12 cellular contexts compared by ENCODE assay signal in genomic region chr1:184513966-184514365, GRCh38.
DNase-seq lines count a peak whose midpoint lies in the region; FAIRE-seq and TF ChIP-seq lines count a peak whose summit lies in the region.
"Had no signal": no experiment of that assay in that cellular context is flagged by ENCODE, and none has a peak within 500 bp of the region (broad histone marks: within the 10 kb centered on the region; RNA-seq: fewer than 3 reads in every experiment).

No MANE protein-coding gene starts in this region.

- TF ChIP-seq POLR2A in vagina (IDR thresholded peaks at IDR 0.05) (no peak), tibial nerve (IDR thresholded peaks at IDR 0.05) (no peak)

- H3K36me3 ChIP-seq in MG63 (no peaks in the 10 kb centered on the region; the same call in 1 of the 2 replicates), keratinocyte (ENCODE audit: control insufficient read depth in 2 of 2, extremely low read depth in 1 of 2, insufficient read depth in 2 of 2, low read length in 2 of 2) (no peaks in the 10 kb centered on the region), vagina (no peaks in the 10 kb centered on the region), tibial nerve (peaks cover 0 to 17% (median 0%) of the 10 kb centered on the region in 3 donors)

- WGBS in tibial nerve, 2 donors, result 82 to 88% methylated on average over 4 of the region's 4 CpGs

- TF ChIP-seq CTCF in choroid plexus epithelial cell (conservative IDR thresholded peaks at IDR 0.05; ENCODE audit: low read depth, low read length) (no peak), keratinocyte (optimal IDR thresholded peaks at IDR 0.05 in 1 of 3, IDR thresholded peaks at IDR 0.05 in 1 of 3, conservative IDR thresholded peaks at IDR 0.05 in 1 of 3; ENCODE audit: extremely low read depth in 1 of 3, insufficient read depth in 2 of 3, low read length in 3 of 3) (no peak), vagina (IDR thresholded peaks at IDR 0.05) (no peak), tibial nerve (IDR thresholded peaks at IDR 0.05) (no peak)

- FAIRE-seq in keratinocyte (lab: Jason Lieb, UNC), result peak; percentile 87
- FAIRE-seq: endothelial cell of umbilical vein had no signal

- H3K27me3 ChIP-seq in MG63 (no peaks in the 10 kb centered on the region), keratinocyte (ENCODE audit: control insufficient read depth, extremely low read depth, insufficient read depth, low read length) (no peaks in the 10 kb centered on the region), vagina (no peaks in the 10 kb centered on the region), tibial nerve (no peaks in the 10 kb centered on the region)

- dilution Hi-C loops in keratinocyte (cut with MboI; ENCODE audit: extremely low pct_ligation_motif_present, low sequenced_read_pairs), result no loop called here

- H3K9ac ChIP-seq in keratinocyte (ENCODE audit: control insufficient read depth, extremely low read depth, insufficient read depth, low read length), result no peak overlapping the region

- DNase-seq in MG63 (peak; percentile 82), choroid plexus epithelial cell (ENCODE audit: low read depth) (peak; percentile 47), keratinocyte (ENCODE audit: low read depth, low spot score) (no peak), vagina (ENCODE audit: extremely low spot score in 2 of 2) (no peak), mucosa of gallbladder (ENCODE audit: low spot score) (no peak), tibial nerve (ENCODE audit: low spot score in 2 of 2) (no peak), AML-193 (lab: John Stamatoyannopoulos, UW) (no peak)
- DNase-seq: activated T-cell treated with anti-CD3 and anti-CD28 coated beads for 4 hours; Caco-2; stimulated activated CD4-positive, alpha-beta T cell treated with anti-CD3 and anti-CD28 coated beads, Interleukin-2, amount 100 ng/mL, for 24 hours; stimulated activated naive CD4-positive, alpha-beta T cell treated with Interleukin-2 at 50 U/mL for 16 hours had no signal

- TF ChIP-seq EP300 in tibial nerve (IDR thresholded peaks at IDR 0.05), result no peak

- H3K4me1 ChIP-seq in keratinocyte (ENCODE audit: control insufficient read depth, extremely low read depth, insufficient read depth, low read length), result peaks cover 14% of the 10 kb centered on the region
- peaks cover 21% of the 10 kb centered on the region for H3K4me1 ChIP-seq in vagina
- peaks cover 0 to 16% (median 0%) of the 10 kb centered on the region in 4 donors for H3K4me1 ChIP-seq in tibial nerve
- H3K4me1 ChIP-seq: Caco-2 had no signal

- H3K4me3 ChIP-seq in MG63 (no peak overlapping the region), choroid plexus epithelial cell (ENCODE audit: low read depth, low read length) (no peak overlapping the region), keratinocyte (ENCODE audit: control insufficient read depth in 2 of 3, extremely low read depth in 1 of 3, insufficient read depth in 2 of 3, low read depth in 1 of 3, low read length in 3 of 3) (no peak overlapping the region), vagina (no peak overlapping the region), tibial nerve (no peak overlapping the region)

- H3K27ac ChIP-seq in keratinocyte (ENCODE audit: control insufficient read depth, insufficient read depth, low read length), result peak overlapping the region; percentile 41
- peak overlapping the region; percentile 65 for H3K27ac ChIP-seq in vagina
- no peak overlapping the region for H3K27ac ChIP-seq in tibial nerve

- H4K20me1 ChIP-seq in keratinocyte (ENCODE audit: control insufficient read depth, extremely low read depth, insufficient read depth, low read length), result no peaks in the 10 kb centered on the region

- no peaks in the 10 kb centered on the region for H3K9me1 ChIP-seq in keratinocyte (ENCODE audit: control insufficient read depth, extremely low read depth, insufficient read depth, low read length)

- intact Hi-C loops in vagina (cut with DNase I), result no loop called here

- no peaks in the 10 kb centered on the region for H3K79me2 ChIP-seq in keratinocyte (ENCODE audit: control insufficient read depth, insufficient read depth, low read length)

- no peak overlapping the region for H2AFZ ChIP-seq in keratinocyte (ENCODE audit: control insufficient read depth, low read length)

- no peaks in the 10 kb centered on the region for H3K9me3 ChIP-seq in MG63
- no peaks in the 10 kb centered on the region for H3K9me3 ChIP-seq in keratinocyte (ENCODE audit: control insufficient read depth, low read depth, low read length)
- no peaks in the 10 kb centered on the region for H3K9me3 ChIP-seq in vagina
- no peaks in the 10 kb centered on the region for H3K9me3 ChIP-seq in tibial nerve
- H3K9me3 ChIP-seq: Caco-2 had no signal

- peak overlapping the region; percentile 27 for H3K4me2 ChIP-seq in keratinocyte (ENCODE audit: control insufficient read depth, extremely low read depth, insufficient read depth, low read depth, low read length)

Comparison
In these comparisons a context has a peak if more than half of its experiments do, and no peak if none do; other contexts are left out.
1. DNase-seq: peak in MG63 (single experiment) and choroid plexus epithelial cell (single experiment); none in keratinocyte (single experiment), vagina (0 of 2), mucosa of gallbladder (single experiment), tibial nerve (0 of 2) and AML-193 (0 of 2).
2. H3K27ac ChIP-seq: peak in keratinocyte (single experiment) and vagina (single experiment); none in tibial nerve (0 of 4).